11 cellular contexts compared by ENCODE assay signal in genomic region chr4:139858436-139859225, GRCh38.
DNase-seq lines count a peak whose midpoint lies in the region; ATAC-seq, FAIRE-seq and TF ChIP-seq lines count a peak whose summit lies in the region.
"Had no signal": no experiment of that assay in that cellular context is flagged by ENCODE, and none has a peak within 500 bp of the region (broad histone marks: within the 10 kb centered on the region; RNA-seq: fewer than 3 reads in every experiment).

No MANE protein-coding gene starts in this region.

- 92% methylated on average over 8 of the region's 8 CpGs for WGBS in HepG2 (ENCODE audit: low lambda C conversion rate)

- in situ Hi-C loops in HepG2 (cut with HindIII; ENCODE audit: extremely low pct_ligation_motif_present, low pct_unique_long_range_greater_than_20kb) = no loop called here

- no peak for FAIRE-seq in HepG2 (lab: Jason Lieb, UNC)
- FAIRE-seq: G401.6 had no signal

- H2AFZ ChIP-seq in HepG2 (ENCODE audit: low read length) = no peak overlapping the region

- BruUV-seq in MCF 10A (replicated peaks; lab: Mats Ljungman, UMichigan) = no TSS peak
- no TSS peak for BruUV-seq in HepG2 (replicated peaks; lab: Mats Ljungman, UMichigan)

- TF ChIP-seq CTCF in GM20000 (IDR thresholded peaks at IDR 0.05; ENCODE audit: extremely low read depth, missing control alignments) (no peak), glutamatergic neuron (IDR thresholded peaks at IDR 0.05; ENCODE audit: partially characterized antibody, unreplicated experiment) (no peak), MCF 10A (IDR thresholded peaks at IDR 0.05; ENCODE audit: unreplicated experiment) (no peak), HepG2 (CRISPR knock-in tag; IDR thresholded peaks at IDR 0.05) (no peak)

- H3K9me3 Mint-ChIP-seq in glutamatergic neuron (ENCODE audit: unreplicated experiment) (peaks cover 8% of the 10 kb centered on the region), MCF 10A (ENCODE audit: unreplicated experiment) (no peaks in the 10 kb centered on the region)

- H3K9me3 ChIP-seq in HepG2 (ENCODE audit: low read length) = no peaks in the 10 kb centered on the region
- H3K9me3 ChIP-seq: lower lobe of right lung had no signal

- H3K36me3 Mint-ChIP-seq in glutamatergic neuron (ENCODE audit: unreplicated experiment) = peaks cover 4% of the 10 kb centered on the region
- H3K36me3 Mint-ChIP-seq in MCF 10A (ENCODE audit: insufficient read depth, unreplicated experiment) = no peaks in the 10 kb centered on the region

- H3K9ac ChIP-seq in HepG2 (ENCODE audit: insufficient read depth, low read depth, low read length) = no peak overlapping the region

- CTCF ChIA-PET in MCF 10A (lab: Yijun Ruan, JAX) (no interaction called here), HepG2 (lab: Yijun Ruan, JAX; ENCODE audit: low intra/inter-chr PET ratio, low total read pairs) (no interaction called here)

- ATAC-seq in GM18519 (IDR thresholded peaks at IDR 0.05; ENCODE audit: low FRiP score, unreplicated experiment) (peak; percentile 95), HG03103 (IDR thresholded peaks at IDR 0.05; ENCODE audit: low read depth, unreplicated experiment) (peak; percentile 80), HepG2 (no peak)
- ATAC-seq: lower lobe of right lung had no signal

- no peaks in the 10 kb centered on the region for H3K79me2 ChIP-seq in HepG2 (ENCODE audit: insufficient read depth, low read length)

- H3K4me3 ChIP-seq in HepG2 (replicated peaks in 1 of 3; ENCODE audit: insufficient read depth in 1 of 3, low read depth in 2 of 3, low read length in 3 of 3) = no peak overlapping the region
- H3K4me3 ChIP-seq: lower lobe of right lung had no signal

- POLR2A ChIA-PET in MCF 10A (lab: Yijun Ruan, JAX) = no interaction called here
- POLR2A ChIA-PET in HepG2 (lab: Yijun Ruan, JAX) = no interaction called here

- H3K4me1 Mint-ChIP-seq in glutamatergic neuron (ENCODE audit: low read depth, unreplicated experiment) = peaks cover 31% of the 10 kb centered on the region
- H3K4me1 Mint-ChIP-seq in MCF 10A (ENCODE audit: insufficient read depth, unreplicated experiment) = no peaks in the 10 kb centered on the region

- H3K36me3 ChIP-seq in HepG2 (replicated peaks in 1 of 2; ENCODE audit: control insufficient read depth in 1 of 2, insufficient read depth in 2 of 2, low read length in 2 of 2) = no peaks in the 10 kb centered on the region
- H3K36me3 ChIP-seq: lower lobe of right lung had no signal

- DNase-seq in GM20000 (ENCODE audit: low spot score) = peak; percentile 64
- no peak for DNase-seq in glutamatergic neuron
- no peak for DNase-seq in NCI-H146 treated with DMSO at 0.1 percent for 48 hours (lab: John Stamatoyannopoulos, UW; ENCODE audit: unreplicated experiment)
- no peak for DNase-seq in MCF 10A (ENCODE audit: unreplicated experiment)
- no peak for DNase-seq in posterior vena cava (ENCODE audit: low spot score)
- no peak for DNase-seq in HepG2 (ENCODE audit: low spot score)
- DNase-seq: lower lobe of right lung, RPMI8226 had no signal

- H3K4me3 Mint-ChIP-seq in glutamatergic neuron (ENCODE audit: unreplicated experiment) (peak overlapping the region; percentile 26), MCF 10A (ENCODE audit: unreplicated experiment) (no peak overlapping the region)

- no peaks in the 10 kb centered on the region for H4K20me1 ChIP-seq in HepG2 (ENCODE audit: insufficient read depth, low read length)

- no peak for TF ChIP-seq POLR2A in HepG2 (IDR thresholded peaks at IDR 0.05; ENCODE audit: insufficient read depth in 1 of 2, low read depth in 2 of 2, low read length in 2 of 2)

- H3K27me3 ChIP-seq in HepG2 (ENCODE audit: control insufficient read depth in 1 of 2, insufficient read depth in 2 of 2, low read length in 2 of 2) = no peaks in the 10 kb centered on the region; a peak in 1 of 5 replicates

- no peak overlapping the region for H3K27ac ChIP-seq in HepG2 (ENCODE audit: extremely low read length, insufficient read depth, low read length)
- H3K27ac ChIP-seq: lower lobe of right lung had no signal

- TF ChIP-seq RAD21 in HepG2 (CRISPR knock-in tag; IDR thresholded peaks at IDR 0.05) = no peak

- H3K27me3 Mint-ChIP-seq in glutamatergic neuron (ENCODE audit: unreplicated experiment) (peaks cover 2% of the 10 kb centered on the region), MCF 10A (ENCODE audit: insufficient read depth, unreplicated experiment) (no peaks in the 10 kb centered on the region)

- no peak overlapping the region for H3K4me2 ChIP-seq in HepG2 (ENCODE audit: low read depth, low read length)

- intact Hi-C loops in MCF 10A (cut with micrococcal nuclease) (no loop called here), posterior vena cava (cut with DNase I) (no loop called here), HepG2 (cut with micrococcal nuclease; ENCODE audit: unreplicated experiment) (loop anchor here (5.0 kb wide), 1 partner anchor 96 kb away; no protein-coding TSS in a partner anchor)

- peaks cover 70% of the 10 kb centered on the region for H3K4me1 ChIP-seq in HepG2 (ENCODE audit: insufficient read depth, low read length)
- H3K4me1 ChIP-seq: lower lobe of right lung had no signal

- no peak overlapping the region for H3K27ac Mint-ChIP-seq in glutamatergic neuron (ENCODE audit: unreplicated experiment)
- H3K27ac Mint-ChIP-seq in MCF 10A (ENCODE audit: low read depth, unreplicated experiment) = no peak overlapping the region

- TF ChIP-seq EP300 in HepG2 (IDR thresholded peaks at IDR 0.05; ENCODE audit: low read depth in 2 of 2, low read length in 2 of 2) = no peak
- TF ChIP-seq EP300 in HepG2 (CRISPR knock-in tag; IDR thresholded peaks at IDR 0.05; ENCODE audit: borderline replicate concordance) = no peak

TF ChIP-seq in HepG2, 621 proteins besides CTCF, POLR2A, EP300 and RAD21:
- no peak for TF ChIP-seq PITX1 (CRISPR knock-in tag; IDR thresholded peaks at IDR 0.05)
- TF ChIP-seq ZSCAN20 (CRISPR knock-in tag; IDR thresholded peaks at IDR 0.05; ENCODE audit: borderline replicate concordance) = no peak
- no peak for TF ChIP-seq KDM2A (CRISPR knock-in tag; IDR thresholded peaks at IDR 0.05; ENCODE audit: borderline replicate concordance, low read depth)
- TF ChIP-seq, protein P1, sequence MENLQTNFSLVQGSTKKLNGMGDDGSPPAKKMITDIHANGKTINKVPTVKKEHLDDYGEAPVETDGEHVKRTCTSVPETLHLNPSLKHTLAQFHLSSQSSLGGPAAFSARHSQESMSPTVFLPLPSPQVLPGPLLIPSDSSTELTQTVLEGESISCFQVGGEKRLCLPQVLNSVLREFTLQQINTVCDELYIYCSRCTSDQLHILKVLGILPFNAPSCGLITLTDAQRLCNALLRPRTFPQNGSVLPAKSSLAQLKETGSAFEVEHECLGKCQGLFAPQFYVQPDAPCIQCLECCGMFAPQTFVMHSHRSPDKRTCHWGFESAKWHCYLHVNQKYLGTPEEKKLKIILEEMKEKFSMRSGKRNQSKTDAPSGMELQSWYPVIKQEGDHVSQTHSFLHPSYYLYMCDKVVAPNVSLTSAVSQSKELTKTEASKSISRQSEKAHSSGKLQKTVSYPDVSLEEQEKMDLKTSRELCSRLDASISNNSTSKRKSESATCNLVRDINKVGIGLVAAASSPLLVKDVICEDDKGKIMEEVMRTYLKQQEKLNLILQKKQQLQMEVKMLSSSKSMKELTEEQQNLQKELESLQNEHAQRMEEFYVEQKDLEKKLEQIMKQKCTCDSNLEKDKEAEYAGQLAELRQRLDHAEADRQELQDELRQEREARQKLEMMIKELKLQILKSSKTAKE (CRISPR knock-in tag; IDR thresholded peaks at IDR 0.05; ENCODE audit: borderline replicate concordance) = no peak
- TF ChIP-seq, protein P2, sequence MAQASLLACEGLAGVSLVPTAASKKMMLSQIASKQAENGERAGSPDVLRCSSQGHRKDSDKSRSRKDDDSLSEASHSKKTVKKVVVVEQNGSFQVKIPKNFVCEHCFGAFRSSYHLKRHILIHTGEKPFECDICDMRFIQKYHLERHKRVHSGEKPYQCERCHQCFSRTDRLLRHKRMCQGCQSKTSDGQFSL (CRISPR knock-in tag; IDR thresholded peaks at IDR 0.05) = no peak
- TF ChIP-seq DR1 (CRISPR knock-in tag; IDR thresholded peaks at IDR 0.05) = no peak
- no peak for TF ChIP-seq SP140L (CRISPR knock-in tag; IDR thresholded peaks at IDR 0.05; ENCODE audit: borderline replicate concordance)
- no peak for TF ChIP-seq KLF12 (CRISPR knock-in tag; IDR thresholded peaks at IDR 0.05; ENCODE audit: borderline replicate concordance)
- TF ChIP-seq ZNF230 (CRISPR knock-in tag; IDR thresholded peaks at IDR 0.05) = no peak
- TF ChIP-seq ZFP62 (CRISPR knock-in tag; IDR thresholded peaks at IDR 0.05) = no peak
- TF ChIP-seq IRF9 (CRISPR knock-in tag; IDR thresholded peaks at IDR 0.05; ENCODE audit: borderline replicate concordance) = no peak
- no peak for TF ChIP-seq ZNF354B (CRISPR knock-in tag; IDR thresholded peaks at IDR 0.05)
- TF ChIP-seq NFKB2 (CRISPR knock-in tag; IDR thresholded peaks at IDR 0.05; ENCODE audit: borderline replicate concordance) = no peak
- TF ChIP-seq SOX5 (CRISPR knock-in tag; IDR thresholded peaks at IDR 0.05; ENCODE audit: borderline replicate concordance) = no peak
- TF ChIP-seq RAD51 (IDR thresholded peaks at IDR 0.05; ENCODE audit: borderline replicate concordance) = no peak
- TF ChIP-seq RFX3 (CRISPR knock-in tag; IDR thresholded peaks at IDR 0.05) = no peak
